ENCODE assay signal across 3 cellular contexts in the genomic region with DNA sequence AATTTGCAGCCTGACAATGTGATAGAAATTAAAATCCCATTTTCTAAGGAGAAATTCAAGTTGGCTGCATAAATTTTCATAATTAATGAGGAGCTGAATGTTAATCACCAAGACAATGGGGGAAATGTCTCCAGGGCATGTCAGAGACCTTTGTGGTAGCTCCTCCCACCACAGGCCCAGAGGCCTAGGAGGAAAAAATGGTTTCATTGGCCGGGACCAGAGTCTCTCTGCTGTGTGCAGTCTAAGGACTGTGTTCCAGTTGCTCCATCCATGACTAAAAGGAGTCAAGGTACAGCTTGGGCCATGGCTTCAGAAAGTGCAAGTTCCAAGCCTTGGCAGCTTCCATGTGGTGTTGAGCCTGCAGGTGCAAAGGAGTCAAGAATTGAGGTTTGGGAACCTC.
DNase-seq lines count a peak whose midpoint lies in the region; ATAC-seq, FAIRE-seq and TF ChIP-seq lines count a peak whose summit lies in the region.
"Not testable (repeated sequence)": the region's sequence is repeated elsewhere in the genome, so short reads cannot be mapped to it uniquely, and the experiment has no call there.

No MANE protein-coding gene starts in this region.

- in situ Hi-C loops in K562 (cut with MboI) = not testable (repeated sequence)

- not testable (repeated sequence) for H3K79me2 ChIP-seq in K562 (ENCODE audit: control insufficient read depth, insufficient read depth, low read length)

- intact Hi-C loops in K562 (cut with micrococcal nuclease) = not testable (repeated sequence)

- WGBS in A549 (ENCODE audit: missing lambda C conversion rate) = 0% methylated on average over 1 of the region's 1 CpG
- 0% methylated on average over 1 of the region's 1 CpG for WGBS in K562 (ENCODE audit: insufficient coverage, low coverage, missing lambda C conversion rate)

- TF ChIP-seq EP300 in A549 (IDR thresholded peaks at IDR 0.05); K562 (IDR thresholded peaks at IDR 0.05; ENCODE audit: low read length): not testable (repeated sequence)

- not testable (repeated sequence) for H3K9me1 ChIP-seq in K562 (ENCODE audit: control insufficient read depth, insufficient read depth, low read length)

- not testable (repeated sequence) for ATAC-seq in A549, K562

- not testable (repeated sequence) for TF ChIP-seq CTCF in A549 (IDR thresholded peaks at IDR 0.05); HEK293 (tag by site-specific recombination; IDR thresholded peaks at IDR 0.05); K562 (IDR thresholded peaks at IDR 0.05 in 2 of 3, conservative IDR thresholded peaks at IDR 0.05 in 1 of 3; ENCODE audit: insufficient read depth in 2 of 3, low read depth in 1 of 3, low read length in 3 of 3)

- not testable (repeated sequence) for TF ChIP-seq POLR2A in A549 (IDR thresholded peaks at IDR 0.05; ENCODE audit: low read length); K562 (conservative IDR thresholded peaks at IDR 0.05)

- H3K27ac ChIP-seq in A549; HEK293 (ENCODE audit: extremely low read depth, low read depth, low read length); K562 (ENCODE audit: extremely low read depth, low read depth, low read length): not testable (repeated sequence)

- H3K9me3 ChIP-seq in A549; HEK293 (ENCODE audit: control insufficient read depth, insufficient read depth, low read depth, low read length); K562 (replicated peaks; ENCODE audit: control insufficient read depth, insufficient read depth, low read depth, low read length): not testable (repeated sequence)

- CTCF ChIA-PET in A549 (lab: Yijun Ruan, JAX); HEK293 (lab: Yijun Ruan, JAX); K562 (lab: Yijun Ruan, JAX; ENCODE audit: low intra/inter-chr PET ratio): not testable (repeated sequence)

- H3K4me3 ChIP-seq in A549; HEK293 (ENCODE audit: low read depth, low read length); K562: not testable (repeated sequence)

- not testable (repeated sequence) for FAIRE-seq in A549 (lab: Jason Lieb, UNC); K562 (lab: Jason Lieb, UNC)

- H3K4me2 ChIP-seq in A549; K562 (ENCODE audit: insufficient read depth, low read length): not testable (repeated sequence)

- H3K27me3 ChIP-seq in K562 (ENCODE audit: control insufficient read depth in 2 of 2, insufficient read depth in 2 of 2, low read length in 2 of 2) = not testable (repeated sequence)

- not testable (repeated sequence) for H3K36me3 ChIP-seq in HEK293 (ENCODE audit: control insufficient read depth in 2 of 2, insufficient read depth in 1 of 2, low read length in 2 of 2); K562 (ENCODE audit: control insufficient read depth, insufficient read depth, low read length)

- H4K20me1 ChIP-seq in K562 (replicated peaks; ENCODE audit: control insufficient read depth, insufficient read depth, low read length) = not testable (repeated sequence)

- POLR2A ChIA-PET in A549 (lab: Yijun Ruan, JAX); HEK293 (lab: Yijun Ruan, JAX); K562 (lab: Yijun Ruan, JAX): not testable (repeated sequence)

- DNase-seq in A549 (ENCODE audit: low read depth in 1 of 2, low spot score in 1 of 2); K562 (ENCODE audit: extremely low read depth in 1 of 4, low spot score in 3 of 4): not testable (repeated sequence)

- not testable (repeated sequence) for H3K9ac ChIP-seq in K562 (ENCODE audit: insufficient read depth in 1 of 2, low read depth in 2 of 2, low read length in 2 of 2)

- not testable (repeated sequence) for H2AFZ ChIP-seq in K562 (ENCODE audit: low read depth, low read length)

- TF ChIP-seq RAD21 in A549 (conservative IDR thresholded peaks at IDR 0.05 in 1 of 2, IDR thresholded peaks at IDR 0.05 in 1 of 2); K562 (CRISPR knock-in tag; conservative IDR thresholded peaks at IDR 0.05 in 1 of 2, IDR thresholded peaks at IDR 0.05 in 1 of 2): not testable (repeated sequence)

- not testable (repeated sequence) for H3K4me1 ChIP-seq in A549; HEK293 (ENCODE audit: control insufficient read depth, insufficient read depth, low read length); K562 (replicated peaks in 1 of 2; ENCODE audit: control insufficient read depth in 2 of 2, insufficient read depth in 2 of 2, low read length in 2 of 2)

- not testable (repeated sequence) for BruUV-seq in K562 (replicated peaks; lab: Mats Ljungman, UMichigan)

TF ChIP-seq in A549, 52 proteins besides CTCF, POLR2A, EP300 and RAD21:
- peak; percentile 70 for TF ChIP-seq ZFP36 (IDR thresholded peaks at IDR 0.05; ENCODE audit: borderline replicate concordance, partially characterized antibody)
TF ChIP-seq in A549: peak in this region for 1; not testable (repeated sequence) for 51.

TF ChIP-seq in HEK293, 187 proteins besides CTCF, POLR2A, EP300 and RAD21:
- TF ChIP-seq TRIM28 (IDR thresholded peaks at IDR 0.05; ENCODE audit: borderline replicate concordance, low read length) (peak; percentile 40; the same call in 1 of the 2 replicates), ZNF585B (tag by site-specific recombination; IDR thresholded peaks at IDR 0.05) (peak; percentile 72), SETDB1 (IDR thresholded peaks at IDR 0.05; ENCODE audit: insufficient read length, low read length) (peak; percentile 30)
TF ChIP-seq in HEK293: peak in this region for 3; not testable (repeated sequence) for 184.

TF ChIP-seq in K562, 482 proteins besides CTCF, POLR2A, EP300 and RAD21:
- peak; percentile 42 for TF ChIP-seq ZFP36 (IDR thresholded peaks at IDR 0.05; ENCODE audit: low read depth, low read length, partially characterized antibody)
